In genomic region chr1:152513081-152513480, GRCh38 we compare ENCODE assay signal across 19 cellular contexts. TPM values are rescaled to one million over a fixed set of nuclear protein-coding genes. Genes with fewer than 3 reads are reported as not detected.
DNase-seq lines count a peak whose midpoint lies in the region; ATAC-seq, FAIRE-seq and TF ChIP-seq lines count a peak whose summit lies in the region.
"Had no signal": no experiment of that assay in that cellular context is flagged by ENCODE, and none has a peak within 500 bp of the region (broad histone marks: within the 10 kb centered on the region; RNA-seq: fewer than 3 reads in every experiment).

No MANE protein-coding gene starts in this region.

- H3K4me2 ChIP-seq in A549 = peak overlapping the region; percentile 10; the same call in 1 of the 3 replicates

- H3K9me3 ChIP-seq in A549 = no peaks in the 10 kb centered on the region
- no peaks in the 10 kb centered on the region for H3K9me3 ChIP-seq in HEK293 (ENCODE audit: control insufficient read depth, insufficient read depth, low read depth, low read length)
- no peaks in the 10 kb centered on the region for H3K9me3 ChIP-seq in small intestine (ENCODE audit: control insufficient read depth, low read depth)
- H3K9me3 ChIP-seq: BE2C, HAP-1 had no signal

- H3K36me3 ChIP-seq in HEK293 (ENCODE audit: control insufficient read depth in 2 of 2, insufficient read depth in 1 of 2, low read length in 2 of 2) (no peaks in the 10 kb centered on the region), small intestine (ENCODE audit: control insufficient read depth in 2 of 2, insufficient read depth in 2 of 2, low read length in 2 of 2) (no peaks in the 10 kb centered on the region)
- H3K36me3 ChIP-seq: BE2C, HAP-1 had no signal

- H3K27me3 ChIP-seq in small intestine (ENCODE audit: control insufficient read depth in 2 of 2, insufficient read depth in 2 of 2, low read length in 2 of 2) = peaks cover 0 to 9% of the 10 kb centered on the region in 2 donors

- peak overlapping the region; percentile 35 to 52; a peak in 4 of 6 replicates for H3K27ac ChIP-seq in A549
- H3K27ac ChIP-seq in HEK293 (ENCODE audit: extremely low read depth, low read depth, low read length) = no peak overlapping the region
- peak overlapping the region; percentile 86 for H3K27ac ChIP-seq in epithelial cell of prostate
- H3K27ac ChIP-seq in small intestine (ENCODE audit: low read depth in 1 of 2, low read length in 1 of 2) = no peak overlapping the region
- H3K27ac ChIP-seq: GM23248 had no signal

- H3K4me3 ChIP-seq in A549 (no peak overlapping the region), HEK293 (ENCODE audit: low read depth, low read length) (no peak overlapping the region), small intestine (ENCODE audit: low read depth in 1 of 2, low read length in 2 of 2) (no peak overlapping the region)
- H3K4me3 ChIP-seq: GM23248, HAP-1 had no signal

- no peak for ATAC-seq in A549

- TF ChIP-seq CTCF in A549 (IDR thresholded peaks at IDR 0.05) = no peak
- no peak for TF ChIP-seq CTCF in HEK293 (tag by site-specific recombination; IDR thresholded peaks at IDR 0.05)

- FAIRE-seq in A549 (lab: Jason Lieb, UNC) (no peak), small intestine (lab: Jason Lieb, UNC) (no peak)
- FAIRE-seq: D721Med, G401.6, GM12891, HTR-8/SVneo had no signal

- CTCF ChIA-PET in A549 (lab: Yijun Ruan, JAX) = interaction anchor here (0.6 to 2.4 kb wide), 4 partner anchors 9 to 119 kb away, joined by 3 to 12 read pairs (median 6); no protein-coding TSS in a partner anchor
- CTCF ChIA-PET in HEK293 (lab: Yijun Ruan, JAX) = interaction anchor here (0.6 to 1.9 kb wide), 3 partner anchors 16 to 46 kb away, joined by 3 to 8 read pairs (median 4); no protein-coding TSS in a partner anchor

- 59% methylated on average over 3 of the region's 3 CpGs for WGBS in A549 (ENCODE audit: missing lambda C conversion rate)
- 16 to 48% (median 20%) methylated on average over 3 of the region's 3 CpGs for WGBS in small intestine, 3 donors

- POLR2A ChIA-PET in A549 (lab: Yijun Ruan, JAX) = no interaction called here
- POLR2A ChIA-PET in HEK293 (lab: Yijun Ruan, JAX) = no interaction called here

- DNase-seq in A549 (ENCODE audit: low read depth in 1 of 2, low spot score in 1 of 2) = no peak
- no peak for DNase-seq in epithelial cell of prostate (ENCODE audit: low read depth, low spot score)
- peak; percentile 7 for DNase-seq in small intestine
- DNase-seq in NCI-H2029 (lab: John Stamatoyannopoulos, UW) = no peak
- DNase-seq in amniotic stem cell (lab: John Stamatoyannopoulos, UW) = no peak
- DNase-seq: ACHN; BE2C; C1 segment of cervical spinal cord; CD4-positive, CD25-positive, alpha-beta regulatory T cell; CD8-positive, alpha-beta memory T cell; COR-L47; GM23248; IMR-90 had no signal

- TF ChIP-seq POLR2A in A549 (IDR thresholded peaks at IDR 0.05; ENCODE audit: low read length) = no peak

- no peak for TF ChIP-seq EP300 in A549 (IDR thresholded peaks at IDR 0.05)

- no peak for TF ChIP-seq RAD21 in A549 (conservative IDR thresholded peaks at IDR 0.05 in 1 of 2, IDR thresholded peaks at IDR 0.05 in 1 of 2)

- H3K4me1 ChIP-seq in A549 (peaks cover 33% of the 10 kb centered on the region), HEK293 (ENCODE audit: control insufficient read depth, insufficient read depth, low read length) (no peaks in the 10 kb centered on the region), small intestine (ENCODE audit: control insufficient read depth in 2 of 2, insufficient read depth in 1 of 2, low read depth in 1 of 2, low read length in 1 of 2) (no peaks in the 10 kb centered on the region)
- H3K4me1 ChIP-seq: BE2C, HAP-1 had no signal

TF ChIP-seq in A549, 52 proteins besides CTCF, POLR2A, EP300 and RAD21:
- TF ChIP-seq HOXA7 (CRISPR knock-in tag; IDR thresholded peaks at IDR 0.05) = no peak

TF ChIP-seq in HEK293, 187 proteins besides CTCF, POLR2A, EP300 and RAD21:
- TF ChIP-seq SCRT2 (tag by site-specific recombination; IDR thresholded peaks at IDR 0.05) (peak; percentile 45; the same call in 1 of the 2 replicates), ZNF202 (tag by site-specific recombination; IDR thresholded peaks at IDR 0.05; ENCODE audit: borderline replicate concordance) (no peak)
TF ChIP-seq in HEK293: peak in this region for 1.

RNA-seq across cellular contexts. Expression of gene CRCT1, which starts 1.2 kb away (rescaled TPM):
- polyA plus RNA-seq in A549 (2011; rRNA removed) (0.47 and 0.50 TPM in 2 replicates), A549 (2017; fragmentation: RNase III; extraction: RNeasy Plus Mini Kit Qiagen cat#74134 plus additional on column Dnase treatment) (0.14 TPM in 1 of 3 replicates, not detected in the others), small intestine (under 1 TPM in 1 of 3 donors, not detected in 2; 0.57 TPM)
- polyA plus RNA-seq in A549 (2012; cell fraction: cytosol; rRNA removed) = 0.61 and 0.78 TPM in 2 replicates
- polyA plus RNA-seq in A549 (2012; cell fraction: nucleus; rRNA removed) = 0.52 and 1.6 TPM in 2 replicates
- 0.44 TPM in 1 of 2 replicates, not detected in the other for polyA minus RNA-seq in A549 (2011; rRNA and poly(A)+ RNA removed)
- polyA plus RNA-seq: CD4-positive, CD25-positive, alpha-beta regulatory T cell; CD8-positive, alpha-beta memory T cell; GM23248; IMR-90 had no signal

RNA-seq across cellular contexts. Expression of gene LCE5A, which starts 2.5 kb away (rescaled TPM):
- not detected in 2 replicates for polyA plus RNA-seq in A549 (2011; rRNA removed)
- not detected in 2 replicates for polyA plus RNA-seq in A549 (2012; cell fraction: cytosol; rRNA removed)
- 0.17 TPM in 1 of 2 replicates, not detected in the other for polyA plus RNA-seq in A549 (2012; cell fraction: nucleus; rRNA removed)
- not detected in 3 replicates for polyA plus RNA-seq in A549 (2017; fragmentation: RNase III; extraction: RNeasy Plus Mini Kit Qiagen cat#74134 plus additional on column Dnase treatment)
- polyA minus RNA-seq in A549 (2011; rRNA and poly(A)+ RNA removed) = not detected in 2 replicates
- polyA plus RNA-seq in small intestine = not detected
- polyA plus RNA-seq: CD4-positive, CD25-positive, alpha-beta regulatory T cell; CD8-positive, alpha-beta memory T cell; GM23248; IMR-90 had no signal

RNA-seq across cellular contexts. Expression of gene LCE3E, which starts 53.5 kb away (rescaled TPM):
- polyA plus RNA-seq in A549 (2011; rRNA removed) = not detected in 2 replicates
- polyA plus RNA-seq in A549 (2012; cell fraction: cytosol; rRNA removed) = not detected in 2 replicates
- polyA plus RNA-seq in A549 (2012; cell fraction: nucleus; rRNA removed) = not detected in 2 replicates
- polyA plus RNA-seq in A549 (2017; fragmentation: RNase III; extraction: RNeasy Plus Mini Kit Qiagen cat#74134 plus additional on column Dnase treatment) = not detected in 3 replicates
- 0.83 TPM in 1 of 2 replicates, not detected in the other for polyA minus RNA-seq in A549 (2011; rRNA and poly(A)+ RNA removed)
- not detected for polyA plus RNA-seq in small intestine
- polyA plus RNA-seq: CD4-positive, CD25-positive, alpha-beta regulatory T cell; CD8-positive, alpha-beta memory T cell; GM23248; IMR-90 had no signal

Comparison
In these comparisons a context has a peak if more than half of its experiments do, and no peak if none do; other contexts are left out.
1. H3K27ac ChIP-seq: peak in A549 (2 of 2) and epithelial cell of prostate (single experiment); none in HEK293 (single experiment) and small intestine (0 of 2).